Comparison of ENCODE assay signal across 1 cellular context in genomic region chr6:41409489-41409888, GRCh38.
TF ChIP-seq lines count a peak whose summit lies in the region.

No MANE protein-coding gene starts in this region.

TF ChIP-seq in H1, 55 proteins besides CTCF, POLR2A, EP300 and RAD21:
- peak; percentile 83; the same call in 1 of the 2 replicates for TF ChIP-seq SUZ12 (IDR thresholded peaks at IDR 0.05; ENCODE audit: low read length)
- no peak for TF ChIP-seq TAF7 (optimal IDR thresholded peaks at IDR 0.05; ENCODE audit: borderline replicate concordance, low read depth, low read length)
- no peak for TF ChIP-seq KDM5A (IDR thresholded peaks at IDR 0.05; ENCODE audit: low read length)
- TF ChIP-seq SP4 (IDR thresholded peaks at IDR 0.05; ENCODE audit: low read length) = no peak
- TF ChIP-seq EZH2 (IDR thresholded peaks at IDR 0.05; ENCODE audit: low read depth, low read length, severe bottlenecking) = peak; percentile 34
- TF ChIP-seq SIN3A (conservative IDR thresholded peaks at IDR 0.05 in 1 of 2, IDR thresholded peaks at IDR 0.05 in 1 of 2; ENCODE audit: low read depth in 1 of 2, low read length in 2 of 2) = no peak
- TF ChIP-seq RNF2 (IDR thresholded peaks at IDR 0.05; ENCODE audit: borderline replicate concordance, low read depth, low read length, missing control alignments, poor library complexity, severe bottlenecking) = peak; percentile 27
